In the genomic region with DNA sequence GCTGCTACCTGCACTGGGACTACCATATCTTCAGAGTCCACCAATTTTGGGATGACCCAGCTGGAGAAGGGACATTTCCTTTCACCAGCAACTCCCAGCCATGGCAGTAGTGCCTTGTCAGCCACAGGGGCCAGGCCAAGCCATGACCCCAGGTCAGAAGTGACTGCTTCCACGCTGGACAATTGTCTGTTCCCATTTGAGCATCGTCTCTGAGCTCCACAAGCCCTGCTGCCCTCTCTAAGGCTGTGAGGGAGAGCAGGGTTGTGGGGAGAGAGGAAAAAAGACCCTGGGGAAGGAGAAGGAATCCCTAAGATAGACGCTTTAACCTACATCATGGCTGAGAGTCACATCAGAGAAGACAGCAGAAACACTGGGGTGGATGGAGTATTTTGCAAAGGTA, we compare ENCODE assay signal across 17 cellular contexts. TPM values are rescaled to one million over a fixed set of nuclear protein-coding genes. Genes with fewer than 3 reads are reported as not detected.
"Had no signal": no experiment of that assay in that cellular context is flagged by ENCODE, and none has a peak within 500 bp of the region (broad histone marks: within the 10 kb centered on the region; RNA-seq: fewer than 3 reads in every experiment).

No MANE protein-coding gene starts in this region.

- H3K27ac ChIP-seq: KMS-11, RWPE1, SJCRH30 had no signal

- H3K9ac ChIP-seq: KMS-11 had no signal

- DNase-seq: MM.1S, NCI-H1092 treated with DMSO at 0.1 percent for 48 hours, NCI-H1436, NCI-H187, NCI-H2029, NCI-H2081 treated with DMSO at 0.1 percent for 48 hours, NCI-H2171, NCI-H226, NCI-H446, NCI-H510A, NCI-H524 treated with DMSO at 0.1 percent for 48 hours, NCI-H69, NCI-H774, SHP77 treated with DMSO at 0.1 percent for 48 hours, SJCRH30 had no signal

- H3K4me3 ChIP-seq: SJCRH30 had no signal

- H3K4me1 ChIP-seq: SJCRH30 had no signal

- H3K9me3 ChIP-seq: SJCRH30 had no signal

- H3K27me3 ChIP-seq: SJCRH30 had no signal

- H3K4me2 ChIP-seq: KMS-11 had no signal

- H3K36me3 ChIP-seq: SJCRH30 had no signal

RNA-seq across cellular contexts. Expression of a gene that starts 7.4 kb away (rescaled TPM):
- total RNA-seq: SJCRH30 had no signal
